17 cellular contexts compared by ENCODE assay signal in the genomic region with DNA sequence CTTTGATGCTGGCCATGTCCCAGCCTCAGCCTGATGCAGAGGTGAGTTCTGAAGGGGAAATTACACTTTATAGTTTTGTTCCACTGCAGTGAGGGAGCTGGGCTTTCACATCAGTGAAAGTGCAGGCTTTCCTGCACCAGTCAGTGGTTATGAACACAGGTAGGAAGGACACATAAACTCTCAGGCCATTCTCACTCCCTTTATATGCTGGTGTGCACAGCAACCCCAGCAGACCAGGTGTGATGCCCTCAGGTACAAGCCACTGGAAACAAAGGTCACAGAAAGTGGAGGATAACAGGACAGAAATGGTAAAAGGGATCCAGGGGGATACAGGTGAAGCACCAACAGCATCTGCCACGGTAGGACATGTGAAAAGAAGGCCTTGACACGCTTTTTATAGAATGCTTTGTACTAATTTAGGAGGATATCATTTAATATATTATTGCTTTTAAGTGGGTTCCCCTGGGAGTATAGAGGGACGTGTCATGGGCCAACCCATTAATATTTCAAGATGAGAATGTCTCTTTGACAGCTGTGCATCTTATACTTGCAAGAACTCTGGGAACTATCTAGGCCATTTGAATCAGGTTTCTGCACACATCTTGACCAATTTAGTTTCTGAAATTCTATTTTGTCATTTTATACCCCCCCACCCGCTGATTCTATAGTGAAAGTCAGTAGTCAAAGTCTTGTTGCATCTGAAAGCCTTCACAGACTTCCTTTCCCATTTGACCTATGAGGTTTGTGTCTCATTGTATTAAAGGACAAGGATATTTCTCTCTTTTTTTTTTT. TPM values are rescaled to one million over a fixed set of nuclear protein-coding genes. Genes with fewer than 3 reads are reported as not detected.
DNase-seq lines count a peak whose midpoint lies in the region; ATAC-seq and TF ChIP-seq lines count a peak whose summit lies in the region.
"Had no signal": no experiment of that assay in that cellular context is flagged by ENCODE, and none has a peak within 500 bp of the region (broad histone marks: within the 10 kb centered on the region; RNA-seq: fewer than 3 reads in every experiment).

No MANE protein-coding gene starts in this region.

- ATAC-seq in GM21360 (IDR thresholded peaks at IDR 0.05; ENCODE audit: unreplicated experiment) (peak; percentile 67), HG02973 (IDR thresholded peaks at IDR 0.05; ENCODE audit: unreplicated experiment) (peak; percentile 74), RWPE2 (ENCODE audit: low read depth) (peak; percentile 14; the same call in 1 of the 3 replicates), HG02588 (IDR thresholded peaks at IDR 0.05; ENCODE audit: unreplicated experiment) (no peak)
- ATAC-seq: CD8-positive, alpha-beta T cell; HCT116; naive thymus-derived CD4-positive, alpha-beta T cell had no signal

- peaks cover 16% of the 10 kb centered on the region for H3K36me3 Mint-ChIP-seq in activated CD4-positive, alpha-beta memory T cell treated with anti-CD3 and anti-CD28 coated beads, Interleukin-2, amount 10 ng/mL, durations not matched to agents 7 days and 5 days (ENCODE audit: low read depth)
- no peaks in the 10 kb centered on the region for H3K36me3 Mint-ChIP-seq in activated CD4-positive, alpha-beta memory T cell treated with anti-CD3 and anti-CD28 coated beads for 36 hours
- H3K36me3 Mint-ChIP-seq: CD8-positive, alpha-beta T cell had no signal

- CTCF ChIA-PET in activated CD4-positive, alpha-beta memory T cell treated with anti-CD3 and anti-CD28 coated beads, Interleukin-2, amount 10 ng/mL, durations not matched to agents 7 days and 5 days (lab: Charles Lee): interaction anchor here (0.7 to 4.6 kb wide), 4 partner anchors 14 to 44 kb away, joined by 3 to 27 read pairs (median 8); no protein-coding TSS in a partner anchor
- CTCF ChIA-PET in activated CD4-positive, alpha-beta memory T cell treated with anti-CD3 and anti-CD28 coated beads for 36 hours (lab: Charles Lee): interaction anchor here (1.0 to 3.0 kb wide), 6 partner anchors 15 to 194 kb away, joined by 3 to 29 read pairs (median 6); no protein-coding TSS in a partner anchor

- H3K27ac ChIP-seq in RWPE2 (ENCODE audit: poor library complexity, severe bottlenecking): no peak overlapping the region
- H3K27ac ChIP-seq: testis had no signal

- no peak for TF ChIP-seq CTCF in RWPE2 (IDR thresholded peaks at IDR 0.05; ENCODE audit: poor library complexity, severe bottlenecking)

- peaks cover 7% of the 10 kb centered on the region for H3K9me3 Mint-ChIP-seq in activated CD4-positive, alpha-beta memory T cell treated with anti-CD3 and anti-CD28 coated beads, Interleukin-2, amount 10 ng/mL, durations not matched to agents 7 days and 5 days
- peaks cover 3% of the 10 kb centered on the region for H3K9me3 Mint-ChIP-seq in activated CD4-positive, alpha-beta memory T cell treated with anti-CD3 and anti-CD28 coated beads for 36 hours
- H3K9me3 Mint-ChIP-seq: CD8-positive, alpha-beta T cell had no signal

- H3K27me3 ChIP-seq in RWPE2 (ENCODE audit: insufficient read depth, poor library complexity, severe bottlenecking): no peaks in the 10 kb centered on the region
- H3K27me3 ChIP-seq: testis had no signal

- H3K4me1 Mint-ChIP-seq in activated CD4-positive, alpha-beta memory T cell treated with anti-CD3 and anti-CD28 coated beads, Interleukin-2, amount 10 ng/mL, durations not matched to agents 7 days and 5 days: peaks cover 69% of the 10 kb centered on the region
- H3K4me1 Mint-ChIP-seq in activated CD4-positive, alpha-beta memory T cell treated with anti-CD3 and anti-CD28 coated beads for 36 hours (ENCODE audit: low read depth): peaks cover 5% of the 10 kb centered on the region

- POLR2A ChIA-PET in activated CD4-positive, alpha-beta memory T cell treated with anti-CD3 and anti-CD28 coated beads, Interleukin-2, amount 10 ng/mL, durations not matched to agents 7 days and 5 days (lab: Charles Lee): interaction anchor here (2.7 kb wide), 1 partner anchor 44 kb away, joined by 7 read pairs; no protein-coding TSS in a partner anchor
- POLR2A ChIA-PET in activated CD4-positive, alpha-beta memory T cell treated with anti-CD3 and anti-CD28 coated beads for 36 hours (lab: Charles Lee): no interaction called here

- no peaks in the 10 kb centered on the region for H3K27me3 Mint-ChIP-seq in activated CD4-positive, alpha-beta memory T cell treated with anti-CD3 and anti-CD28 coated beads, Interleukin-2, amount 10 ng/mL, durations not matched to agents 7 days and 5 days
- H3K27me3 Mint-ChIP-seq in activated CD4-positive, alpha-beta memory T cell treated with anti-CD3 and anti-CD28 coated beads for 36 hours: no peaks in the 10 kb centered on the region
- H3K27me3 Mint-ChIP-seq: naive thymus-derived CD4-positive, alpha-beta T cell had no signal

- peak overlapping the region; percentile 11 for H3K27ac Mint-ChIP-seq in activated CD4-positive, alpha-beta memory T cell treated with anti-CD3 and anti-CD28 coated beads, Interleukin-2, amount 10 ng/mL, durations not matched to agents 7 days and 5 days
- no peak overlapping the region for H3K27ac Mint-ChIP-seq in activated CD4-positive, alpha-beta memory T cell treated with anti-CD3 and anti-CD28 coated beads for 36 hours
- H3K27ac Mint-ChIP-seq: CD8-positive, alpha-beta T cell had no signal

- no peaks in the 10 kb centered on the region for H3K4me1 ChIP-seq in RWPE2 (ENCODE audit: insufficient read depth, poor library complexity, severe bottlenecking)

- no peak overlapping the region for H3K4me3 ChIP-seq in RWPE2 (ENCODE audit: severe bottlenecking)
- H3K4me3 ChIP-seq: testis had no signal

- no peaks in the 10 kb centered on the region for H3K36me3 ChIP-seq in RWPE2 (ENCODE audit: low read depth)

- intact Hi-C loops in activated CD4-positive, alpha-beta memory T cell treated with anti-CD3 and anti-CD28 coated beads for 36 hours (cut with micrococcal nuclease): no loop called here

- no peak overlapping the region for H3K4me3 Mint-ChIP-seq in activated CD4-positive, alpha-beta memory T cell treated with anti-CD3 and anti-CD28 coated beads, Interleukin-2, amount 10 ng/mL, durations not matched to agents 7 days and 5 days
- no peak overlapping the region for H3K4me3 Mint-ChIP-seq in activated CD4-positive, alpha-beta memory T cell treated with anti-CD3 and anti-CD28 coated beads for 36 hours
- H3K4me3 Mint-ChIP-seq: CD8-positive, alpha-beta T cell had no signal

- no peak for DNase-seq in activated CD4-positive, alpha-beta memory T cell treated with anti-CD3 and anti-CD28 coated beads, Interleukin-2, amount 10 ng/mL, durations not matched to agents 7 days and 5 days
- DNase-seq in activated CD4-positive, alpha-beta memory T cell treated with anti-CD3 and anti-CD28 coated beads for 36 hours: no peak
- peak; percentile 11 for DNase-seq in RWPE2 (ENCODE audit: low spot score)
- DNase-seq in SW480 (ENCODE audit: low spot score): no peak
- no peak for DNase-seq in NCI-H2196 treated with DMSO at 0.1 percent for 48 hours (lab: John Stamatoyannopoulos, UW; ENCODE audit: unreplicated experiment)
- DNase-seq: activated CD4-positive, alpha-beta T cell treated with anti-CD3 and anti-CD28 coated beads for 4 hours; CD8-positive, alpha-beta T cell; effector CD4-positive, alpha-beta T cell; naive thymus-derived CD4-positive, alpha-beta T cell; NCI-H1930; NCI-H774; RPMI8226; testis had no signal

- H3K9me3 ChIP-seq in RWPE2 (ENCODE audit: severe bottlenecking): peaks cover 2% of the 10 kb centered on the region
- H3K9me3 ChIP-seq: testis had no signal

RNA-seq across cellular contexts. Expression of a gene that starts 25.0 kb away (rescaled TPM):
- 10 to 100 TPM; 59.4 to 63.7 TPM for total RNA-seq in activated CD4-positive, alpha-beta memory T cell treated with anti-CD3 and anti-CD28 coated beads, Interleukin-2, amount 10 ng/mL, durations not matched to agents 7 days and 5 days
- total RNA-seq in activated CD4-positive, alpha-beta memory T cell treated with anti-CD3 and anti-CD28 coated beads for 36 hours: 10 to 100 TPM; 65.6 to 68.7 TPM
